Comparison of ENCODE assay signal across 20 cellular contexts in the genomic region with DNA sequence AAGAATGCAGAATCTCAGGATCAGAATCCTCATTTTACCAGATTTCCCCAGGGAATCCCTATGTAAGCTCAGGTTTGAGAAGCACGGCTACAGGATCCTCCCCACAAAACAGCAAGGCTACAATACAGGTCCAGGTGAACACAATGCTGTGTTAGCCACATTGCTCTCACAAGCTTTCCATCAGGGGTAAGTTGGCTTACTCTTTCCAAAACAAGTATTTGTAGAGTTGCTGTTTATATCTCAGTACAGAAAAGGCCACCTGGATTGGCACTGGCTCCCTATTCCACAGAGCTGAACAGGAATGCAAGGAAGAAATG. TPM values are rescaled to one million over a fixed set of nuclear protein-coding genes. Genes with fewer than 3 reads are reported as not detected.
A peak's percentile ranks its signal among the peaks of the same experiment; 100 is the strongest.
DNase-seq lines count a peak whose midpoint lies in the region; ATAC-seq, FAIRE-seq and TF ChIP-seq lines count a peak whose summit lies in the region.
"Had no signal": no experiment of that assay in that cellular context is flagged by ENCODE, and none has a peak within 500 bp of the region (broad histone marks: within the 10 kb centered on the region; RNA-seq: fewer than 3 reads in every experiment).

No MANE protein-coding gene starts in this region.

- no peak for TF ChIP-seq RAD21 in GM12878 (IDR thresholded peaks at IDR 0.05; ENCODE audit: insufficient read depth, low read depth, low read length)

- WGBS in GM12878 (ENCODE audit: insufficient coverage, insufficient replicate concordance, low lambda C conversion rate, missing lambda C conversion rate) = 100% methylated on average over 1 of the region's 1 CpG

- no peak for TF ChIP-seq POLR2A in GM12878 (IDR thresholded peaks at IDR 0.05; ENCODE audit: low read depth, low read length)

- BruUV-seq in GM12878 (replicated peaks; lab: Mats Ljungman, UMichigan) = no TSS peak

- peaks cover 72% of the 10 kb centered on the region for H3K4me1 ChIP-seq in DND-41 (ENCODE audit: insufficient read depth, low read length)
- peaks cover 28% of the 10 kb centered on the region for H3K4me1 ChIP-seq in GM12878 (ENCODE audit: control insufficient read depth, insufficient read depth, low read length)
- peaks cover 18% of the 10 kb centered on the region for H3K4me1 ChIP-seq in osteoblast (ENCODE audit: insufficient read depth, low read length)

- no peaks in the 10 kb centered on the region for H3K27me3 ChIP-seq in DND-41 (ENCODE audit: insufficient read depth, low read length, poor library complexity)
- no peaks in the 10 kb centered on the region for H3K27me3 ChIP-seq in GM12878 (replicated peaks in 1 of 2; ENCODE audit: control insufficient read depth in 2 of 2, insufficient read depth in 2 of 2, low read length in 1 of 2)
- no peaks in the 10 kb centered on the region for H3K27me3 ChIP-seq in osteoblast (ENCODE audit: insufficient read depth, low read length)

- peak overlapping the region; percentile 55 for H3K4me2 ChIP-seq in DND-41 (ENCODE audit: insufficient read depth, low read length)
- H3K4me2 ChIP-seq in GM12878 (ENCODE audit: control insufficient read depth, insufficient read depth) = peak overlapping the region; percentile 80; the same call in 1 of the 2 replicates
- peak overlapping the region; percentile 59 for H3K4me2 ChIP-seq in osteoblast (ENCODE audit: insufficient read depth, low read length)

- POLR2A ChIA-PET in GM12878 (lab: Charles Lee) = interaction anchor here (0.7 to 2.5 kb wide), 8 partner anchors 9 to 64 kb away, joined by 3 to 17 read pairs (median 4); no protein-coding TSS in a partner anchor

- H4K20me1 ChIP-seq in DND-41 (ENCODE audit: insufficient read depth, low read length) (peaks cover 44% of the 10 kb centered on the region; the same call in 1 of the 2 replicates), GM12878 (ENCODE audit: control insufficient read depth, insufficient read depth) (no peaks in the 10 kb centered on the region), osteoblast (ENCODE audit: insufficient read depth, low read length) (peaks cover 58% of the 10 kb centered on the region)

- intact Hi-C loops in GM12878 (cut with micrococcal nuclease; ENCODE audit: unreplicated experiment) = no loop called here

- H3K4me3 ChIP-seq in DND-41 (ENCODE audit: low read depth in 1 of 2, low read length in 2 of 2) = peak overlapping the region in 1 of 2 experiments; percentile 4; a peak in 2 of 4 replicates
- H3K4me3 ChIP-seq in Jurkat, Clone E6-1 (ENCODE audit: low read length) = peak overlapping the region; percentile 31
- H3K4me3 ChIP-seq in GM12878 = no peak overlapping the region
- H3K4me3 ChIP-seq in osteoblast (ENCODE audit: insufficient read depth, low read length) = no peak overlapping the region
- H3K4me3 ChIP-seq: psoas muscle, skin epidermis had no signal

- ATAC-seq in DND-41 (ENCODE audit: insufficient read depth, low read depth) (no peak), GM12878 (peak; percentile 16; the same call in 1 of the 3 replicates)
- no peak for ATAC-seq in stimulated activated naive CD8-positive, alpha-beta T cell treated with anti-CD3 and anti-CD28 coated beads, Interleukin-15, Interleukin-2, amounts not matched to agents 100 U/mL and 50 U/mL, for 24 hours
- ATAC-seq: HepG2, SK-N-SH treated with all-trans-retinoic acid at 6 μM for 48 hours had no signal

- TF ChIP-seq EP300 in GM12878 (IDR thresholded peaks at IDR 0.05; ENCODE audit: borderline replicate concordance in 1 of 2, control insufficient read depth in 1 of 2, low read depth in 2 of 2, low read length in 2 of 2) = no peak

- DNase-seq in DND-41 = no peak
- no peak for DNase-seq in Jurkat, Clone E6-1 (ENCODE audit: low read depth, low spot score)
- DNase-seq in GM12878 (ENCODE audit: low read depth, low spot score) = no peak
- no peak for DNase-seq in osteoblast (ENCODE audit: insufficient read length, low spot score, missing footprints)
- no peak for DNase-seq in stimulated activated naive CD8-positive, alpha-beta T cell treated with anti-CD3 and anti-CD28 coated beads, Interleukin-15, Interleukin-2, amounts not matched to agents 100 U/mL and 50 U/mL, for 24 hours
- no peak for DNase-seq in NCI-H446 (lab: John Stamatoyannopoulos, UW)
- DNase-seq in amniotic stem cell (lab: John Stamatoyannopoulos, UW) = no peak
- DNase-seq: activated CD4-positive, alpha-beta T cell treated with anti-CD3 and anti-CD28 coated beads for 4 hours; activated CD8-positive, alpha-beta memory T cell treated with anti-CD3 and anti-CD28 coated beads, Interleukin-2, amount 50 U/mL, for 4 hours; aorta; DMS 273 treated with DMSO at 0.1 percent for 48 hours; effector memory CD4-positive, alpha-beta T cell; NCI-H1694 treated with DMSO at 0.1 percent for 48 hours; NCI-H524 treated with DMSO at 0.1 percent for 48 hours; nephron progenitor cell; psoas muscle; stimulated activated CD4-positive, alpha-beta T cell treated with anti-CD3 and anti-CD28 coated beads, Interleukin-4, amount 100 ng/mL, for 24 hours had no signal

- RAD21 ChIA-PET in GM12878 (lab: Charles Lee; ENCODE audit: unreplicated experiment) = interaction anchor here (0.8 to 4.4 kb wide), 15 partner anchors 9 to 194 kb away, joined by 3 to 29 read pairs (median 5); partner anchors contain the start of genes ACTR2 and SPRED2

- H2AFZ ChIP-seq in DND-41 (ENCODE audit: low read depth, low read length) (no peak overlapping the region), GM12878 (ENCODE audit: control insufficient read depth, low read depth, low read length) (no peak overlapping the region; the same call in 1 of the 2 replicates), osteoblast (ENCODE audit: low read length) (no peak overlapping the region)

- no peak for TF ChIP-seq CTCF in DND-41 (IDR thresholded peaks at IDR 0.05; ENCODE audit: borderline replicate concordance, extremely low read depth, low read length, poor library complexity, severe bottlenecking)
- TF ChIP-seq CTCF in GM12878 (IDR thresholded peaks at IDR 0.05 in 2 of 3, conservative IDR thresholded peaks at IDR 0.05 in 1 of 3; ENCODE audit: control insufficient read depth in 2 of 3, extremely low read depth in 1 of 3, insufficient read depth in 1 of 3, low read depth in 3 of 3, low read length in 3 of 3) = no peak
- TF ChIP-seq CTCF in osteoblast (IDR thresholded peaks at IDR 0.05; ENCODE audit: extremely low read depth, low read depth, low read length) = no peak

- CTCF ChIA-PET in GM12878 (lab: Yijun Ruan, JAX) = interaction anchor here (1.1 to 1.8 kb wide), 7 partner anchors 14 to 156 kb away, joined by 3 to 5 read pairs (median 4); no protein-coding TSS in a partner anchor

- in situ Hi-C loops in GM12878 (cut with MboI) = no loop called here

- peak overlapping the region; percentile 24 for H3K9ac ChIP-seq in DND-41 (ENCODE audit: low read depth, low read length)
- H3K9ac ChIP-seq in GM12878 (ENCODE audit: control insufficient read depth, insufficient read depth, low read length) = 0 out of 2 replicates have a peak overlapping the region, but pooled peaks have one; percentile 30

- H3K9me3 ChIP-seq in DND-41 (ENCODE audit: insufficient read depth, low read length, severe bottlenecking) (no peaks in the 10 kb centered on the region), GM12878 (replicated peaks; ENCODE audit: control insufficient read depth, insufficient read depth, low read length) (no peaks in the 10 kb centered on the region), osteoblast (ENCODE audit: low read depth, low read length) (no peaks in the 10 kb centered on the region)
- H3K9me3 ChIP-seq: psoas muscle had no signal

- no peaks in the 10 kb centered on the region for H3K36me3 ChIP-seq in DND-41 (ENCODE audit: insufficient read depth, low read length)
- no peaks in the 10 kb centered on the region for H3K36me3 ChIP-seq in GM12878 (ENCODE audit: control insufficient read depth in 2 of 2, insufficient read depth in 2 of 2, low read length in 1 of 2)
- no peaks in the 10 kb centered on the region for H3K36me3 ChIP-seq in osteoblast (ENCODE audit: insufficient read depth, low read length)

- H3K79me2 ChIP-seq in DND-41 (ENCODE audit: insufficient read depth, low read length) (peaks cover 98% of the 10 kb centered on the region), GM12878 (ENCODE audit: control insufficient read depth, insufficient read depth, low read length) (peaks cover 7% of the 10 kb centered on the region), osteoblast (ENCODE audit: insufficient read depth, low read length) (peaks cover 98% of the 10 kb centered on the region)

- no peak for FAIRE-seq in GM12878 (lab: Jason Lieb, UNC)
- FAIRE-seq: HepG2 had no signal

- H3K27ac ChIP-seq in DND-41 (ENCODE audit: low read length) = peak overlapping the region; percentile 62
- H3K27ac ChIP-seq in GM12878 (ENCODE audit: control insufficient read depth, insufficient read depth) = peak overlapping the region; percentile 49
- peak overlapping the region; percentile 60 for H3K27ac ChIP-seq in osteoblast (ENCODE audit: low read depth, low read length)
- H3K27ac ChIP-seq: psoas muscle, skin epidermis had no signal

- SMC1A ChIA-PET in GM12878 (lab: Charles Lee; ENCODE audit: uncharacterized antibody, unreplicated experiment) = interaction anchor here (0.7 to 3.8 kb wide), 18 partner anchors 8 to 129 kb away, joined by 3 to 32 read pairs (median 6); no protein-coding TSS in a partner anchor

TF ChIP-seq in GM12878, 131 proteins besides CTCF, POLR2A, EP300 and RAD21 (continues in another document):
- TF ChIP-seq POU2F2 (IDR thresholded peaks at IDR 0.05; ENCODE audit: borderline replicate concordance, low read depth, low read length) = no peak
- no peak for TF ChIP-seq POLR2AphosphoS5 (IDR thresholded peaks at IDR 0.05; ENCODE audit: low read length)
- no peak for TF ChIP-seq PML (IDR thresholded peaks at IDR 0.05; ENCODE audit: low read length)
- TF ChIP-seq ZNF274 (IDR thresholded peaks at IDR 0.05; ENCODE audit: insufficient read depth, insufficient read length) = no peak

RNA-seq across cellular contexts. Expression of gene SPRED2, which starts 11.0 kb away (rescaled TPM):
- polyA plus RNA-seq in Jurkat, Clone E6-1 (2012; ENCODE audit: insufficient read depth, insufficient read length) = 18.3 TPM
- 22.4 and 22.8 TPM in 2 replicates for total RNA-seq in GM12878 (2013; cell fraction: nucleolus; rRNA removed)
- total RNA-seq in GM12878 (2014; rRNA removed) (5.3 and 5.7 TPM in 2 replicates), GM12878 (2014; rRNA removed; fragmentation: Illumina TruSeq; extraction: Trizol) (6.7 and 6.8 TPM in 2 replicates), GM12878 (2021) (23.9 and 25.6 TPM in 2 replicates), osteoblast (15.3 and 17.4 TPM in 2 replicates)
- polyA plus RNA-seq in GM12878 (2011; ENCODE audit: low read depth) = 2.9 TPM
- polyA plus RNA-seq in GM12878 (2011; rRNA removed) (9.2 and 10.0 TPM in 2 replicates), GM12878 (2014; fragmentation: Illumina TruSeq; extraction: Trizol) (16.2 and 17.6 TPM in 2 replicates), GM12878 (2014; fragmentation: Nextera tagmentation; extraction: Ambion mirVana) (1 to 10 TPM; 3.0 to 3.2 TPM), GM12878 (2014; rRNA removed) (9.4 and 11.5 TPM in 2 replicates), GM12878 (2016; fragmentation: Nextera tagmentation; extraction: Ambion mirVana) (10 to 100 TPM; 10.9 to 11.8 TPM)
- polyA plus RNA-seq in GM12878 (2011; cell fraction: cytosol; rRNA removed) = 12.1 and 14.2 TPM in 2 replicates
- polyA plus RNA-seq in GM12878 (2011; cell fraction: nucleus; rRNA removed) = 15.3 and 17.6 TPM in 2 replicates
- polyA plus RNA-seq in GM12878 (2012) = 3.6 and 4.9 TPM in 2 replicates
- polyA minus RNA-seq in GM12878 (2011; rRNA and poly(A)+ RNA removed) = 10.8 and 11.3 TPM in 2 replicates
- polyA minus RNA-seq in GM12878 (2011; cell fraction: cytosol; rRNA and poly(A)+ RNA removed) = 8.0 and 8.7 TPM in 2 replicates
- 5.2 and 10.3 TPM in 2 replicates for polyA minus RNA-seq in GM12878 (2011; cell fraction: nucleus; rRNA and poly(A)+ RNA removed)
